31 cellular contexts compared by ENCODE assay signal in genomic region chrX:150050387-150050786, GRCh38.
DNase-seq lines count a peak whose midpoint lies in the region; ATAC-seq, FAIRE-seq and TF ChIP-seq lines count a peak whose summit lies in the region.
"Had no signal": no experiment of that assay in that cellular context is flagged by ENCODE, and none has a peak within 500 bp of the region (broad histone marks: within the 10 kb centered on the region; RNA-seq: fewer than 3 reads in every experiment).

No MANE protein-coding gene starts in this region.

- H3K4me1 Mint-ChIP-seq in activated CD4-positive, alpha-beta T cell treated with anti-CD3 and anti-CD28 coated beads, Interleukin-2, amount 10 ng/mL, durations not matched to agents 24 days and 14 days: no peaks in the 10 kb centered on the region
- H3K4me1 Mint-ChIP-seq in GM23338: no peaks in the 10 kb centered on the region
- H3K4me1 Mint-ChIP-seq: stimulated activated naive CD8-positive, alpha-beta T cell treated with anti-CD3 and anti-CD28 coated beads, Interleukin-15, amount 100 ng/mL, for 72 hours had no signal

- dilution Hi-C loops in keratinocyte (cut with MboI; ENCODE audit: extremely low pct_ligation_motif_present, low sequenced_read_pairs): no loop called here

- H3K9me3 ChIP-seq in SJSA1 (replicated peaks) (no peaks in the 10 kb centered on the region), keratinocyte (ENCODE audit: control insufficient read depth, low read depth, low read length) (no peaks in the 10 kb centered on the region)
- H3K9me3 ChIP-seq: ascending aorta, BE2C, ovary, vagina had no signal

- peak; percentile 9 to 50; a peak in 2 of 4 replicates for TF ChIP-seq CTCF in GM23338 (conservative IDR thresholded peaks at IDR 0.05; ENCODE audit: low read depth in 2 of 2)
- TF ChIP-seq CTCF in keratinocyte (optimal IDR thresholded peaks at IDR 0.05 in 1 of 3, IDR thresholded peaks at IDR 0.05 in 1 of 3, conservative IDR thresholded peaks at IDR 0.05 in 1 of 3; ENCODE audit: extremely low read depth in 1 of 3, insufficient read depth in 2 of 3, low read length in 3 of 3): peak in 2 of 3 experiments; percentile 19 to 44

- peaks cover 5% of the 10 kb centered on the region for H3K27me3 Mint-ChIP-seq in activated CD4-positive, alpha-beta T cell treated with anti-CD3 and anti-CD28 coated beads, Interleukin-2, amount 10 ng/mL, durations not matched to agents 24 days and 14 days
- no peaks in the 10 kb centered on the region for H3K27me3 Mint-ChIP-seq in GM23338 (ENCODE audit: insufficient read depth, low read depth, poor library complexity)
- H3K27me3 Mint-ChIP-seq: activated naive CD8-positive, alpha-beta T cell had no signal

- no peak overlapping the region for H3K4me3 Mint-ChIP-seq in activated CD4-positive, alpha-beta T cell treated with anti-CD3 and anti-CD28 coated beads, Interleukin-2, amount 10 ng/mL, durations not matched to agents 24 days and 14 days
- no peak overlapping the region for H3K4me3 Mint-ChIP-seq in GM23338
- H3K4me3 Mint-ChIP-seq: activated naive CD8-positive, alpha-beta T cell; effector memory CD8-positive, alpha-beta T cell; stimulated activated naive CD8-positive, alpha-beta T cell treated with anti-CD3 and anti-CD28 coated beads, Interleukin-15, amount 100 ng/mL, for 72 hours; T-helper 2 cell treated with Interferon-gamma antibody and Interleukin-4, amounts not matched to agents 5 μg/mL and 100 μg/mL, for 36 hours had no signal

- DNase-seq in activated CD4-positive, alpha-beta T cell treated with anti-CD3 and anti-CD28 coated beads, Interleukin-2, amount 10 ng/mL, durations not matched to agents 24 days and 14 days: peak; percentile 56
- no peak for DNase-seq in activated CD4-positive, alpha-beta T cell treated with anti-CD3 and anti-CD28 coated beads, Interleukin-2, amount 50 U/mL, for 1 hour
- peak; percentile 4 for DNase-seq in GM23338 (ENCODE audit: low spot score)
- no peak for DNase-seq in SJSA1 (ENCODE audit: low read depth in 1 of 2, low spot score in 2 of 2)
- DNase-seq in keratinocyte (ENCODE audit: low read depth, low spot score): no peak
- DNase-seq in AML-193 (lab: John Stamatoyannopoulos, UW): no peak
- DNase-seq in AG20443 (ENCODE audit: low spot score): no peak
- no peak for DNase-seq in HCEC 1CT
- DNase-seq: activated CD4-positive, alpha-beta T cell treated with anti-CD3 and anti-CD28 coated beads for 48 hours; activated CD8-positive, alpha-beta memory T cell treated with anti-CD3 and anti-CD28 coated beads, Interleukin-2, amount 50 U/mL, for 48 hours; BE2C; caudate nucleus; cortex of kidney; DMS153; effector memory CD8-positive, alpha-beta T cell; GOT3; KG1; left cardiac atrium; NCI-H1417 treated with DMSO at 0.1 percent for 48 hours; NCI-H446; NCI-H774; ovary; small intestine; stimulated activated naive CD8-positive, alpha-beta T cell treated with anti-CD3 and anti-CD28 coated beads, Interleukin-15, amount 100 ng/mL, for 72 hours had no signal

- no peak overlapping the region for H3K9ac ChIP-seq in keratinocyte (ENCODE audit: control insufficient read depth, extremely low read depth, insufficient read depth, low read length)

- H3K9me2 ChIP-seq in GM23338 (ENCODE audit: insufficient read depth): no peaks in the 10 kb centered on the region

- H3F3A ChIP-seq in GM23338 (replicated peaks; ENCODE audit: low read depth): no peaks in the 10 kb centered on the region

- no peaks in the 10 kb centered on the region for H3K27me3 ChIP-seq in GM23338 (ENCODE audit: insufficient read depth)
- H3K27me3 ChIP-seq in SJSA1 (replicated peaks): no peaks in the 10 kb centered on the region
- H3K27me3 ChIP-seq in keratinocyte (ENCODE audit: control insufficient read depth, extremely low read depth, insufficient read depth, low read length): no peaks in the 10 kb centered on the region
- H3K27me3 ChIP-seq: ascending aorta, BE2C, ovary, vagina had no signal

- H3K36me3 ChIP-seq in GM23338 (ENCODE audit: insufficient read depth) (no peaks in the 10 kb centered on the region), SJSA1 (no peaks in the 10 kb centered on the region), keratinocyte (ENCODE audit: control insufficient read depth in 2 of 2, extremely low read depth in 1 of 2, insufficient read depth in 2 of 2, low read length in 2 of 2) (no peaks in the 10 kb centered on the region)
- H3K36me3 ChIP-seq: ascending aorta, BE2C, ovary, vagina had no signal

- no peaks in the 10 kb centered on the region for H3K9me3 Mint-ChIP-seq in activated CD4-positive, alpha-beta T cell treated with anti-CD3 and anti-CD28 coated beads, Interleukin-2, amount 10 ng/mL, durations not matched to agents 24 days and 14 days
- no peaks in the 10 kb centered on the region for H3K9me3 Mint-ChIP-seq in GM23338
- H3K9me3 Mint-ChIP-seq: effector memory CD8-positive, alpha-beta T cell; T-helper 2 cell treated with Interferon-gamma antibody and Interleukin-4, amounts not matched to agents 5 μg/mL and 100 μg/mL, for 36 hours had no signal

- H2AFZ ChIP-seq in GM23338: no peak overlapping the region
- H2AFZ ChIP-seq in keratinocyte (ENCODE audit: control insufficient read depth, low read length): no peak overlapping the region

- H4K20me1 ChIP-seq in GM23338 (replicated peaks; ENCODE audit: insufficient read depth) (no peaks in the 10 kb centered on the region), keratinocyte (ENCODE audit: control insufficient read depth, extremely low read depth, insufficient read depth, low read length) (no peaks in the 10 kb centered on the region)

- intact Hi-C loops in activated CD4-positive, alpha-beta T cell treated with anti-CD3 and anti-CD28 coated beads, Interleukin-2, amount 10 ng/mL, durations not matched to agents 24 days and 14 days (cut with micrococcal nuclease): loop anchor here (2.0 kb wide), 1 partner anchor 88 kb away; no protein-coding TSS in a partner anchor

- H3K4me1 ChIP-seq in GM23338 (ENCODE audit: insufficient read depth) (no peaks in the 10 kb centered on the region; the same call in 1 of the 2 replicates), SJSA1 (replicated peaks) (peaks cover 12% of the 10 kb centered on the region), keratinocyte (ENCODE audit: control insufficient read depth, extremely low read depth, insufficient read depth, low read length) (peaks cover 21% of the 10 kb centered on the region)
- H3K4me1 ChIP-seq: A549, ascending aorta, BE2C, vagina had no signal

- H3K4me2 ChIP-seq in GM23338: no peak overlapping the region
- no peak overlapping the region for H3K4me2 ChIP-seq in keratinocyte (ENCODE audit: control insufficient read depth, extremely low read depth, insufficient read depth, low read depth, low read length)
- H3K4me2 ChIP-seq: A549 had no signal

- H3K27ac Mint-ChIP-seq in activated CD4-positive, alpha-beta T cell treated with anti-CD3 and anti-CD28 coated beads, Interleukin-2, amount 10 ng/mL, durations not matched to agents 24 days and 14 days: no peak overlapping the region
- no peak overlapping the region for H3K27ac Mint-ChIP-seq in GM23338
- H3K27ac Mint-ChIP-seq: activated naive CD8-positive, alpha-beta T cell; effector memory CD8-positive, alpha-beta T cell; stimulated activated naive CD8-positive, alpha-beta T cell treated with anti-CD3 and anti-CD28 coated beads, Interleukin-15, amount 100 ng/mL, for 72 hours; T-helper 2 cell treated with Interferon-gamma antibody and Interleukin-4, amounts not matched to agents 5 μg/mL and 100 μg/mL, for 36 hours had no signal

- H3K36me3 Mint-ChIP-seq in activated CD4-positive, alpha-beta T cell treated with anti-CD3 and anti-CD28 coated beads, Interleukin-2, amount 10 ng/mL, durations not matched to agents 24 days and 14 days (ENCODE audit: low read depth): no peaks in the 10 kb centered on the region
- no peaks in the 10 kb centered on the region for H3K36me3 Mint-ChIP-seq in GM23338 (ENCODE audit: low read depth)

- FAIRE-seq in keratinocyte (lab: Jason Lieb, UNC): no peak
- FAIRE-seq: G401.6, small intestine had no signal

- ATAC-seq in GM23338: no peak
- ATAC-seq: A549; effector memory CD8-positive, alpha-beta T cell; left cardiac atrium; Right ventricle myocardium inferior; stimulated activated naive CD8-positive, alpha-beta T cell treated with anti-CD3 and anti-CD28 coated beads, Interleukin-15, amount 100 ng/mL, for 72 hours had no signal

- no peak overlapping the region for H3K27ac ChIP-seq in GM23338 (ENCODE audit: low read depth)
- H3K27ac ChIP-seq in SJSA1: 0 out of 2 replicates have a peak overlapping the region, but pooled peaks have one; percentile 39
- peak overlapping the region; percentile 33 for H3K27ac ChIP-seq in keratinocyte (ENCODE audit: control insufficient read depth, insufficient read depth, low read length)
- H3K27ac ChIP-seq: A549, ascending aorta, ovary, vagina had no signal

- no peak overlapping the region for H3K4me3 ChIP-seq in GM23338
- no peak overlapping the region for H3K4me3 ChIP-seq in SJSA1
- no peak overlapping the region for H3K4me3 ChIP-seq in keratinocyte (ENCODE audit: control insufficient read depth in 2 of 3, extremely low read depth in 1 of 3, insufficient read depth in 2 of 3, low read depth in 1 of 3, low read length in 3 of 3)
- H3K4me3 ChIP-seq: A549, ascending aorta, ovary, vagina had no signal

- H3K79me2 ChIP-seq in GM23338 (replicated peaks; ENCODE audit: insufficient read depth) (no peaks in the 10 kb centered on the region), keratinocyte (ENCODE audit: control insufficient read depth, insufficient read depth, low read length) (no peaks in the 10 kb centered on the region)

- H3K9me1 ChIP-seq in keratinocyte (ENCODE audit: control insufficient read depth, extremely low read depth, insufficient read depth, low read length): no peaks in the 10 kb centered on the region

TF ChIP-seq in GM23338, 12 proteins besides CTCF, POLR2A, EP300 and RAD21 (continues in another document):
- TF ChIP-seq ETS1 (IDR thresholded peaks at IDR 0.05): no peak

Comparison
In these comparisons a context has a peak if more than half of its experiments do, and no peak if none do; other contexts are left out.
1. DNase-seq: peak in activated CD4-positive, alpha-beta T cell treated with anti-CD3 and anti-CD28 coated beads, Interleukin-2, amount 10 ng/mL, durations not matched to agents 24 days and 14 days (single experiment) and GM23338 (single experiment); none in activated CD4-positive, alpha-beta T cell treated with anti-CD3 and anti-CD28 coated beads, Interleukin-2, amount 50 U/mL, for 1 hour (single experiment), SJSA1 (0 of 2), keratinocyte (single experiment), AML-193 (0 of 2), AG20443 (single experiment) and HCEC 1CT (single experiment).